ENCODE assay signal across 1 cellular context in the genomic region with DNA sequence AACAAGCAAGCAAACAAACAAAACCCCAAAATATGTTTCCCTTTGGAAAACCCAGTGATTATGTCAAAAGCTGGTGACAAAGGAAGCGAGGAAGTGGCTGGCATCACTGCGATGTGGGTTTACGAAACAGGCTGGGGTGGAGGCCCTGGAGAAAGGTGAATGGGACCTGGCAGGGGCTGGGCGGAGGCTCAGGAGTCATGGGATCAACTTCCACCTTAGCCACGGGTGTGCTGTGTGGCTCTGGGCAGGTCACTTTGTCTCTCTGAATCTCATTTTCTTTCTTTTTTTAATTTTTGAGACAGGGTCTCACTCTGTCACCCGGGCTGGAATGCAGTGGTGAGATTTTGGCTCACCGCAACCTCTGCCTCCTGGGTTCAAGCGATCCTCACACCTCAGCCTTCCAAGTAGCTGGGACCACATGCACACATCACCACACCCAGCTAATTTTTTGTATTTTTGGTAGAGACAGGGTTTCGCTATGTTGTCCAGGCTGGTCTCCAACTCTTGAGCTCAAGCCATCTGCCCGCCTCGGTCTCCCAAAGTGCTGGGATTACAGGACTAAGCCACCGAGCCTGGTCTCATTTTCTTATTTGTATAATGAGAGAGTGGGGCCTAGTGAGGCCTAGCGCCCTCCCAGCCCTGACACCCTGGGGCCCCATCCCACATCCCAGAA.
A peak's percentile ranks its signal among the peaks of the same experiment; 100 is the strongest.
TF ChIP-seq lines count a peak whose summit lies in the region.

No MANE protein-coding gene starts in this region.

TF ChIP-seq in HepG2, 621 proteins besides CTCF, POLR2A, EP300 and RAD21:
- TF ChIP-seq ZNF768 (CRISPR knock-in tag; IDR thresholded peaks at IDR 0.05) (peak; percentile 93), ZNF3 (CRISPR knock-in tag; IDR thresholded peaks at IDR 0.05) (no peak)
TF ChIP-seq in HepG2: peak in this region for 1.
